ENCODE assay signal across 24 cellular contexts in the genomic region with DNA sequence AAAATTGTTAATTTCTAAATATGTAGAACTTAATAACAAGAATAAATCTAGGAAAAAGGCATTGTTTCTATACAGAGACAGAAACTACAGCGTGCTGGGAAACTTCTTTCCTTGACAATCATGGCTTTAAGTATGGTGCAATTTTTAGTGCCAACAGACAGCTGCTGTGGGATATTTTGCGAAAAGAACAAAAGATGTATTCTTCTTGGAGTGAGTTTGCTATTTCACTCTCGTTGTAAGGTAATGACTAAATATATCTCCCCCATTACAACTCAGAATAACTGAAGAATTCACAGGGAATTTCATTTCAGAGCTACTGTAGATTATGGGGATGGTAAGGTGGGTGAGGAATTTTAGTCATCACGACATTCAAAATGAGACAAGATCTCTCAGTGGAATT.
DNase-seq lines count a peak whose midpoint lies in the region; ATAC-seq and TF ChIP-seq lines count a peak whose summit lies in the region.
"Had no signal": no experiment of that assay in that cellular context is flagged by ENCODE, and none has a peak within 500 bp of the region (broad histone marks: within the 10 kb centered on the region; RNA-seq: fewer than 3 reads in every experiment).

No MANE protein-coding gene starts in this region.

- H3K27me3 ChIP-seq in SJCRH30 = no peaks in the 10 kb centered on the region
- no peaks in the 10 kb centered on the region for H3K27me3 ChIP-seq in neural progenitor cell
- H3K27me3 ChIP-seq in prostate gland (replicated peaks; ENCODE audit: insufficient read depth) = no peaks in the 10 kb centered on the region
- H3K27me3 ChIP-seq: BLaER1 had no signal

- ATAC-seq in activated CD8-positive, alpha-beta memory T cell treated with anti-CD3 and anti-CD28 coated beads, Interleukin-2, amount 10 ng/mL, durations not matched to agents 7 days and 5 days = no peak
- ATAC-seq: A549, GM12878, HCT116 had no signal

- TF ChIP-seq POLR2A in prostate gland (IDR thresholded peaks at IDR 0.05) = no peak

- WGBS in prostate gland = 71% methylated on average over 4 of the region's 4 CpGs

- no peaks in the 10 kb centered on the region for H3K4me1 Mint-ChIP-seq in neural progenitor cell
- H3K4me1 Mint-ChIP-seq in activated CD8-positive, alpha-beta memory T cell treated with anti-CD3 and anti-CD28 coated beads, Interleukin-2, amount 10 ng/mL, durations not matched to agents 7 days and 5 days = no peaks in the 10 kb centered on the region
- H3K4me1 Mint-ChIP-seq: CD14-positive monocyte; CD4-positive, alpha-beta memory T cell had no signal

- no peaks in the 10 kb centered on the region for H3K36me3 Mint-ChIP-seq in neural progenitor cell
- H3K36me3 Mint-ChIP-seq in activated CD8-positive, alpha-beta memory T cell treated with anti-CD3 and anti-CD28 coated beads, Interleukin-2, amount 10 ng/mL, durations not matched to agents 7 days and 5 days = no peaks in the 10 kb centered on the region
- H3K36me3 Mint-ChIP-seq: CD14-positive monocyte; CD4-positive, alpha-beta memory T cell had no signal

- CTCF ChIA-PET in activated CD8-positive, alpha-beta memory T cell treated with anti-CD3 and anti-CD28 coated beads, Interleukin-2, amount 10 ng/mL, durations not matched to agents 7 days and 5 days (lab: Charles Lee) = no interaction called here

- H3F3A ChIP-seq in neural progenitor cell (ENCODE audit: low read depth) = no peaks in the 10 kb centered on the region

- intact Hi-C loops in prostate gland (cut with DNase I) (no loop called here), posterior cingulate gyrus (cut with DNase I) (no loop called here)

- H3K27ac ChIP-seq in SJCRH30 (peak overlapping the region; percentile 96), neural progenitor cell (no peak overlapping the region), prostate gland (no peak overlapping the region)
- H3K27ac ChIP-seq: 22Rv1, A549, BLaER1 had no signal

- no peak overlapping the region for H3K9ac ChIP-seq in neural progenitor cell
- H3K9ac ChIP-seq: BLaER1 had no signal

- H3K27ac Mint-ChIP-seq in neural progenitor cell = no peak overlapping the region
- H3K27ac Mint-ChIP-seq in activated CD8-positive, alpha-beta memory T cell treated with anti-CD3 and anti-CD28 coated beads, Interleukin-2, amount 10 ng/mL, durations not matched to agents 7 days and 5 days = no peak overlapping the region
- H3K27ac Mint-ChIP-seq: CD14-positive monocyte; CD4-positive, alpha-beta memory T cell; HFFc6 had no signal

- TF ChIP-seq CTCF in neural progenitor cell (IDR thresholded peaks at IDR 0.05) (no peak), prostate gland (IDR thresholded peaks at IDR 0.05) (no peak)

- peak overlapping the region; percentile 26 for H3K4me3 ChIP-seq in SJCRH30
- H3K4me3 ChIP-seq in neural progenitor cell = no peak overlapping the region
- no peak overlapping the region for H3K4me3 ChIP-seq in prostate gland
- H3K4me3 ChIP-seq: A549, BLaER1, GM12878 had no signal

- H3K9me3 Mint-ChIP-seq in neural progenitor cell = no peaks in the 10 kb centered on the region
- no peaks in the 10 kb centered on the region for H3K9me3 Mint-ChIP-seq in activated CD8-positive, alpha-beta memory T cell treated with anti-CD3 and anti-CD28 coated beads, Interleukin-2, amount 10 ng/mL, durations not matched to agents 7 days and 5 days (ENCODE audit: low read depth)
- H3K9me3 Mint-ChIP-seq: CD4-positive, alpha-beta memory T cell had no signal

- H4K20me1 ChIP-seq in neural progenitor cell (ENCODE audit: low read depth) = no peaks in the 10 kb centered on the region
- H4K20me1 ChIP-seq: BLaER1 had no signal

- no peak overlapping the region for H3K4me2 ChIP-seq in neural progenitor cell
- H3K4me2 ChIP-seq: A549, BLaER1 had no signal

- H3K4me1 ChIP-seq in SJCRH30 (peaks cover 18% of the 10 kb centered on the region), neural progenitor cell (no peaks in the 10 kb centered on the region), prostate gland (replicated peaks) (no peaks in the 10 kb centered on the region)
- H3K4me1 ChIP-seq: A549, BLaER1 had no signal

- no peak overlapping the region for H3K4me3 Mint-ChIP-seq in neural progenitor cell
- H3K4me3 Mint-ChIP-seq in activated CD8-positive, alpha-beta memory T cell treated with anti-CD3 and anti-CD28 coated beads, Interleukin-2, amount 10 ng/mL, durations not matched to agents 7 days and 5 days = no peak overlapping the region
- H3K4me3 Mint-ChIP-seq: CD14-positive monocyte; CD4-positive, alpha-beta memory T cell; HFFc6 had no signal

- no peak overlapping the region for H2AFZ ChIP-seq in neural progenitor cell (replicated peaks)

- DNase-seq in Ammon's horn (ENCODE audit: low spot score) (peak; percentile 6), SJCRH30 (peak; percentile 39 to 85), globus pallidus (ENCODE audit: low spot score) (peak; percentile 63), pons (ENCODE audit: low spot score) (peak; percentile 71), neural progenitor cell (ENCODE audit: low spot score) (no peak), prostate gland (ENCODE audit: low spot score) (no peak), posterior cingulate gyrus (no peak)
- DNase-seq in activated CD8-positive, alpha-beta memory T cell treated with anti-CD3 and anti-CD28 coated beads, Interleukin-2, amount 10 ng/mL, durations not matched to agents 7 days and 5 days = no peak
- DNase-seq: AML-193; CD4-positive, alpha-beta memory T cell; COR-L47; DMS 273 treated with DMSO at 0.1 percent for 48 hours; DMS53; DND-41; EL; GOT3; H7; HFFc6 had no signal

- H3K36me3 ChIP-seq in SJCRH30 (no peaks in the 10 kb centered on the region), neural progenitor cell (no peaks in the 10 kb centered on the region), prostate gland (no peaks in the 10 kb centered on the region)
- H3K36me3 ChIP-seq: BLaER1 had no signal

- no peaks in the 10 kb centered on the region for H3K27me3 Mint-ChIP-seq in neural progenitor cell (ENCODE audit: insufficient read depth, low read depth)
- H3K27me3 Mint-ChIP-seq in activated CD8-positive, alpha-beta memory T cell treated with anti-CD3 and anti-CD28 coated beads, Interleukin-2, amount 10 ng/mL, durations not matched to agents 7 days and 5 days = no peaks in the 10 kb centered on the region
- H3K27me3 Mint-ChIP-seq: CD4-positive, alpha-beta memory T cell had no signal

- H3K9me3 ChIP-seq in SJCRH30 (replicated peaks) (no peaks in the 10 kb centered on the region), neural progenitor cell (ENCODE audit: low read depth) (no peaks in the 10 kb centered on the region), prostate gland (no peaks in the 10 kb centered on the region)
- H3K9me3 ChIP-seq: A549, BLaER1 had no signal

- H3K79me2 ChIP-seq in neural progenitor cell (ENCODE audit: low read depth) = no peaks in the 10 kb centered on the region

Comparison
In these comparisons a context has a peak if more than half of its experiments do, and no peak if none do; other contexts are left out.
1. DNase-seq: peak in Ammon's horn (single experiment), SJCRH30 (2 of 2), globus pallidus (single experiment) and pons (single experiment); none in neural progenitor cell (single experiment), prostate gland (single experiment), posterior cingulate gyrus (0 of 10) and activated CD8-positive, alpha-beta memory T cell treated with anti-CD3 and anti-CD28 coated beads, Interleukin-2, amount 10 ng/mL, durations not matched to agents 7 days and 5 days (single experiment).